Comparison of ENCODE assay signal across 40 cellular contexts in genomic region chr7:41643616-41644015, GRCh38. TPM values are rescaled to one million over a fixed set of nuclear protein-coding genes. Genes with fewer than 3 reads are reported as not detected.
"Had no signal": no experiment of that assay in that cellular context is flagged by ENCODE, and none has a peak within 500 bp of the region (broad histone marks: within the 10 kb centered on the region; RNA-seq: fewer than 3 reads in every experiment).

No MANE protein-coding gene starts in this region.

- H3K9me3 Mint-ChIP-seq: activated naive CD4-positive, alpha-beta T cell treated with anti-CD3 and anti-CD28 coated beads for 36 hours; activated naive CD4-positive, alpha-beta T cell treated with anti-CD3 and anti-CD28 coated beads, Interleukin-2, amount 10 ng/mL, durations not matched to agents 7 days and 5 days; activated naive CD4-positive, alpha-beta T cell treated with anti-CD3 and anti-CD28 coated beads, Interleukin-2, amount 50 U/mL, for 24 hours; activated naive CD8-positive, alpha-beta T cell treated with anti-CD3 and anti-CD28 coated beads for 36 hours; activated naive CD8-positive, alpha-beta T cell treated with anti-CD3 and anti-CD28 coated beads, Interleukin-2, amount 10 ng/mL, durations not matched to agents 7 days and 5 days; activated naive CD8-positive, alpha-beta T cell treated with anti-CD3 and anti-CD28 coated beads, Interleukin-2, amount 50 U/mL, for 24 hours; activated T-cell treated with anti-CD3 and anti-CD28 coated beads, Interleukin-2, amount 50 U/mL, for 24 hours; activated T-helper 17 cell treated with anti-CD3 and anti-CD28 coated beads, Interleukin-2, amount 50 U/mL, for 72 hours had no signal

- H3K4me3 Mint-ChIP-seq: activated naive CD4-positive, alpha-beta T cell treated with anti-CD3 and anti-CD28 coated beads for 36 hours; activated naive CD4-positive, alpha-beta T cell treated with anti-CD3 and anti-CD28 coated beads, Interleukin-2, amount 10 ng/mL, durations not matched to agents 7 days and 5 days; activated naive CD4-positive, alpha-beta T cell treated with anti-CD3 and anti-CD28 coated beads, Interleukin-2, amount 50 U/mL, for 24 hours; activated naive CD8-positive, alpha-beta T cell; activated naive CD8-positive, alpha-beta T cell treated with anti-CD3 and anti-CD28 coated beads for 36 hours; activated naive CD8-positive, alpha-beta T cell treated with anti-CD3 and anti-CD28 coated beads, Interleukin-2, amount 10 ng/mL, durations not matched to agents 7 days and 5 days; activated naive CD8-positive, alpha-beta T cell treated with anti-CD3 and anti-CD28 coated beads, Interleukin-2, amount 50 U/mL, for 24 hours; activated T-cell treated with anti-CD3 and anti-CD28 coated beads, Interleukin-2, amount 50 U/mL, for 24 hours; activated T-cell treated with anti-CD3 and anti-CD28 coated beads, Interleukin-2, amount 50 U/mL, for 4 hours; activated T-cell treated with anti-CD3 and anti-CD28 coated beads, Interleukin-2, amount 50 U/mL, for 72 hours; activated T-helper 1 cell treated with anti-CD3 and anti-CD28 coated beads, Interleukin-12 subunit alpha, Interleukin-12 subunit beta, Interleukin-2, Interleukin-4 antibody, amounts not matched to agents 30 ng/mL and 10 ng/mL and 1 ng/mL, durations not matched to agents 14 hours and 24 hours and 36 hours; activated T-helper 17 cell treated with anti-CD3 and anti-CD28 coated beads, Interleukin-2, amount 50 U/mL, for 72 hours; brain; central memory CD8-positive, alpha-beta T cell had no signal

- DNase-seq: activated effector memory CD4-positive, alpha-beta T cell treated with anti-CD3 and anti-CD28 coated beads, Interleukin-2, amount 50 U/mL, for 16 hours; activated effector memory CD4-positive, alpha-beta T cell treated with Interleukin-2 at 50 U/mL for 16 hours; activated gamma-delta T cell; activated gamma-delta T cell treated with Interleukin-2 at 50 U/mL for 16 hours; activated naive CD4-positive, alpha-beta T cell; activated naive CD4-positive, alpha-beta T cell treated with anti-CD3 and anti-CD28 coated beads for 36 hours; activated naive CD4-positive, alpha-beta T cell treated with anti-CD3 and anti-CD28 coated beads, Interleukin-2, amount 10 ng/mL, durations not matched to agents 7 days and 5 days; activated naive CD4-positive, alpha-beta T cell treated with anti-CD3 and anti-CD28 coated beads, Interleukin-2, amount 50 U/mL, for 16 hours; activated naive CD4-positive, alpha-beta T cell treated with Interleukin-2 at 50 U/mL for 16 hours; activated naive CD8-positive, alpha-beta T cell treated with anti-CD3 and anti-CD28 coated beads for 36 hours; activated naive CD8-positive, alpha-beta T cell treated with anti-CD3 and anti-CD28 coated beads, Interleukin-2, amount 10 ng/mL, durations not matched to agents 7 days and 5 days; activated naive CD8-positive, alpha-beta T cell treated with anti-CD3 and anti-CD28 coated beads, Interleukin-2, amount 50 U/mL, for 24 hours; activated T-cell treated with anti-CD3 and anti-CD28 coated beads, Interleukin-2, amount 50 U/mL, for 1 hour; activated T-cell treated with anti-CD3 and anti-CD28 coated beads, Interleukin-2, amount 50 U/mL, for 24 hours; activated T-cell treated with anti-CD3 and anti-CD28 coated beads, Interleukin-2, amount 50 U/mL, for 4 hours; activated T-cell treated with anti-CD3 and anti-CD28 coated beads, Interleukin-2, amount 50 U/mL, for 48 hours; activated T-cell treated with anti-CD3 and anti-CD28 coated beads, Interleukin-2, amount 50 U/mL, for 72 hours; adrenal gland; amniotic stem cell; amygdala; anterior cingulate cortex; aorta; body of pancreas; brain microvascular endothelial cell; caudate nucleus; central memory CD4-positive, alpha-beta T cell; cerebellar nuclear complex had no signal

- FAIRE-seq: astrocyte, bronchial epithelial cell had no signal

- H3K4me3 ChIP-seq: adrenal gland, ascending aorta, body of pancreas, breast epithelium, cardiac muscle cell had no signal

- H3K36me3 ChIP-seq: adrenal gland, ascending aorta, brain microvascular endothelial cell, breast epithelium, cardiac muscle cell had no signal

- H3K27me3 Mint-ChIP-seq: activated naive CD4-positive, alpha-beta T cell treated with anti-CD3 and anti-CD28 coated beads, Interleukin-2, amount 10 ng/mL, durations not matched to agents 7 days and 5 days; activated naive CD4-positive, alpha-beta T cell treated with anti-CD3 and anti-CD28 coated beads, Interleukin-2, amount 50 U/mL, for 24 hours; activated naive CD8-positive, alpha-beta T cell treated with anti-CD3 and anti-CD28 coated beads for 36 hours; activated naive CD8-positive, alpha-beta T cell treated with anti-CD3 and anti-CD28 coated beads, Interleukin-2, amount 10 ng/mL, durations not matched to agents 7 days and 5 days; activated naive CD8-positive, alpha-beta T cell treated with anti-CD3 and anti-CD28 coated beads, Interleukin-2, amount 50 U/mL, for 24 hours; activated T-cell treated with anti-CD3 and anti-CD28 coated beads, Interleukin-2, amount 50 U/mL, for 24 hours; activated T-helper 17 cell treated with anti-CD3 and anti-CD28 coated beads, Interleukin-2, amount 50 U/mL, for 72 hours; brain; central memory CD8-positive, alpha-beta T cell had no signal

- H3K27ac Mint-ChIP-seq: activated naive CD4-positive, alpha-beta T cell treated with anti-CD3 and anti-CD28 coated beads for 36 hours; activated naive CD4-positive, alpha-beta T cell treated with anti-CD3 and anti-CD28 coated beads, Interleukin-2, amount 10 ng/mL, durations not matched to agents 7 days and 5 days; activated naive CD4-positive, alpha-beta T cell treated with anti-CD3 and anti-CD28 coated beads, Interleukin-2, amount 50 U/mL, for 24 hours; activated naive CD4-positive, alpha-beta T cell treated with anti-CD3 and anti-CD28 coated beads, Interleukin-2, amount 50 U/mL, for 72 hours; activated naive CD8-positive, alpha-beta T cell; activated naive CD8-positive, alpha-beta T cell treated with anti-CD3 and anti-CD28 coated beads for 36 hours; activated naive CD8-positive, alpha-beta T cell treated with anti-CD3 and anti-CD28 coated beads, Interleukin-2, amount 10 ng/mL, durations not matched to agents 7 days and 5 days; activated naive CD8-positive, alpha-beta T cell treated with anti-CD3 and anti-CD28 coated beads, Interleukin-2, amount 50 U/mL, for 24 hours; activated T-cell treated with anti-CD3 and anti-CD28 coated beads, Interleukin-2, amount 50 U/mL, for 24 hours; activated T-cell treated with anti-CD3 and anti-CD28 coated beads, Interleukin-2, amount 50 U/mL, for 72 hours; activated T-helper 1 cell treated with anti-CD3 and anti-CD28 coated beads, Interleukin-12 subunit alpha, Interleukin-12 subunit beta, Interleukin-2, Interleukin-4 antibody, amounts not matched to agents 30 ng/mL and 10 ng/mL and 1 ng/mL, durations not matched to agents 14 hours and 24 hours and 36 hours; activated T-helper 17 cell treated with anti-CD3 and anti-CD28 coated beads, Interleukin-2, amount 50 U/mL, for 72 hours; activated T-helper 2 cell treated with anti-CD3 and anti-CD28 coated beads, Interferon-gamma antibody, Interleukin-2, Interleukin-4, amounts not matched to agents 10 μg/mL and 5 μg/mL and 100 μg/mL, durations not matched to agents 14 hours and 24 hours and 36 hours; brain had no signal

- H3K27ac ChIP-seq: adrenal gland, ascending aorta, body of pancreas, brain microvascular endothelial cell, breast epithelium, cardiac muscle cell had no signal

- H3K4me1 Mint-ChIP-seq: activated naive CD4-positive, alpha-beta T cell treated with anti-CD3 and anti-CD28 coated beads, Interleukin-2, amount 10 ng/mL, durations not matched to agents 7 days and 5 days; activated naive CD4-positive, alpha-beta T cell treated with anti-CD3 and anti-CD28 coated beads, Interleukin-2, amount 50 U/mL, for 24 hours; activated naive CD8-positive, alpha-beta T cell treated with anti-CD3 and anti-CD28 coated beads for 36 hours; activated naive CD8-positive, alpha-beta T cell treated with anti-CD3 and anti-CD28 coated beads, Interleukin-2, amount 10 ng/mL, durations not matched to agents 7 days and 5 days; activated naive CD8-positive, alpha-beta T cell treated with anti-CD3 and anti-CD28 coated beads, Interleukin-2, amount 50 U/mL, for 24 hours; activated T-helper 17 cell treated with anti-CD3 and anti-CD28 coated beads, Interleukin-2, amount 50 U/mL, for 72 hours; brain; central memory CD8-positive, alpha-beta T cell had no signal

- H3K27me3 ChIP-seq: adrenal gland, ascending aorta, body of pancreas, brain microvascular endothelial cell, breast epithelium, cardiac muscle cell had no signal

- H3K4me1 ChIP-seq: adrenal gland, ascending aorta, body of pancreas, breast epithelium had no signal

- ATAC-seq: activated naive CD4-positive, alpha-beta T cell treated with anti-CD3 and anti-CD28 coated beads, Interleukin-2, amount 50 U/mL, for 72 hours; activated naive CD8-positive, alpha-beta T cell treated with anti-CD3 and anti-CD28 coated beads, Interleukin-2, amount 50 U/mL, for 24 hours; activated T-cell treated with anti-CD3 and anti-CD28 coated beads, Interleukin-2, amount 50 U/mL, for 4 hours; activated T-cell treated with anti-CD3 and anti-CD28 coated beads, Interleukin-2, amount 50 U/mL, for 72 hours; activated T-helper 17 cell treated with anti-CD3 and anti-CD28 coated beads, Interleukin-2, amount 50 U/mL, for 72 hours; body of pancreas had no signal

- H3K36me3 Mint-ChIP-seq: activated naive CD4-positive, alpha-beta T cell treated with anti-CD3 and anti-CD28 coated beads, Interleukin-2, amount 10 ng/mL, durations not matched to agents 7 days and 5 days; activated naive CD4-positive, alpha-beta T cell treated with anti-CD3 and anti-CD28 coated beads, Interleukin-2, amount 50 U/mL, for 24 hours; activated naive CD4-positive, alpha-beta T cell treated with anti-CD3 and anti-CD28 coated beads, Interleukin-2, amount 50 U/mL, for 72 hours; activated naive CD8-positive, alpha-beta T cell; activated naive CD8-positive, alpha-beta T cell treated with anti-CD3 and anti-CD28 coated beads for 36 hours; activated naive CD8-positive, alpha-beta T cell treated with anti-CD3 and anti-CD28 coated beads, Interleukin-2, amount 10 ng/mL, durations not matched to agents 7 days and 5 days; brain had no signal

- H3K9me3 ChIP-seq: adrenal gland, ascending aorta, body of pancreas, breast epithelium had no signal

RNA-seq across cellular contexts. Expression of gene INHBA, which starts 59.3 kb away (rescaled TPM):
- total RNA-seq: activated naive CD4-positive, alpha-beta T cell treated with anti-CD3 and anti-CD28 coated beads for 36 hours; activated naive CD8-positive, alpha-beta T cell treated with anti-CD3 and anti-CD28 coated beads for 36 hours; activated naive CD8-positive, alpha-beta T cell treated with anti-CD3 and anti-CD28 coated beads, Interleukin-2, amount 10 ng/mL, durations not matched to agents 7 days and 5 days; activated T-helper 17 cell treated with anti-CD3 and anti-CD28 coated beads, Interleukin-2, amount 50 U/mL, for 72 hours had no signal
